Comparison of ENCODE assay signal across 11 cellular contexts in the genomic region with DNA sequence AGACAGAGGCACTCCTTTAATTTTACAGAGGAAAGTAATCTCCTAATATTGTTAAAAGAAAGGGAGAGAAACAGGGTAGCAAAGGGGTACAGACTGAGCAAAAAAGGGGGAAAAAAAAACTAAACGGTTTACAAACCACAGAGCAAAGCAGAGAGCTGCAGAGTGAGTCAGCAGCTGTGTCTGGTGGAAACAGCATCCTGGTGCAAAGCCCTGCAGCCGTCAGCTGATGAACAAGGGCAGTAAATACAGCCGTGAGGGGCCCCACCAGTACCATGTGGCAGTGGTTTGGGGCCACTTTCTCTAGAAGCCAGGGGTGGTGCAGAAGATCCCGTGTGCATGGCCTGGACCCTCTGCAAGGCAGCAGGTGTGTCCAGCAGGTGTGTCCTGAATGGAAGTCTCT.
A peak's percentile ranks its signal among the peaks of the same experiment; 100 is the strongest.
DNase-seq lines count a peak whose midpoint lies in the region; ATAC-seq and TF ChIP-seq lines count a peak whose summit lies in the region.
"Had no signal": no experiment of that assay in that cellular context is flagged by ENCODE, and none has a peak within 500 bp of the region (broad histone marks: within the 10 kb centered on the region; RNA-seq: fewer than 3 reads in every experiment).

No MANE protein-coding gene starts in this region.

- in situ Hi-C loops in astrocyte of the spinal cord (cut with HindIII; ENCODE audit: low sequenced_read_pairs) = no loop called here

- H3K9me3 Mint-ChIP-seq in activated CD4-positive, alpha-beta T cell treated with anti-CD3 and anti-CD28 coated beads, Interleukin-2, amount 10 ng/mL, durations not matched to agents 7 days and 5 days = no peaks in the 10 kb centered on the region
- no peaks in the 10 kb centered on the region for H3K9me3 Mint-ChIP-seq in stimulated activated effector memory CD8-positive, alpha-beta T cell treated with anti-CD3 and anti-CD28 coated beads, Interleukin-12 subunit alpha, Interleukin-12 subunit beta, amount 100 ng/mL, for 72 hours
- H3K9me3 Mint-ChIP-seq: nephron had no signal

- H3K36me3 Mint-ChIP-seq in activated CD4-positive, alpha-beta T cell treated with anti-CD3 and anti-CD28 coated beads, Interleukin-2, amount 10 ng/mL, durations not matched to agents 7 days and 5 days (ENCODE audit: low read depth) = no peaks in the 10 kb centered on the region
- no peaks in the 10 kb centered on the region for H3K36me3 Mint-ChIP-seq in stimulated activated effector memory CD8-positive, alpha-beta T cell treated with anti-CD3 and anti-CD28 coated beads, Interleukin-12 subunit alpha, Interleukin-12 subunit beta, amount 100 ng/mL, for 72 hours

- peaks cover 15% of the 10 kb centered on the region for H3K27me3 Mint-ChIP-seq in activated CD4-positive, alpha-beta T cell treated with anti-CD3 and anti-CD28 coated beads, Interleukin-2, amount 10 ng/mL, durations not matched to agents 7 days and 5 days

- no peak overlapping the region for H3K4me3 ChIP-seq in astrocyte of the spinal cord (ENCODE audit: low read depth, low read length)

- POLR2A ChIA-PET in activated CD4-positive, alpha-beta T cell treated with anti-CD3 and anti-CD28 coated beads, Interleukin-2, amount 10 ng/mL, durations not matched to agents 7 days and 5 days (lab: Charles Lee) = interaction anchor here (0.5 to 0.6 kb wide), 3 partner anchors 134 to 856 kb away, joined by 3 to 4 read pairs (median 3); no protein-coding TSS in a partner anchor

- H3K4me3 Mint-ChIP-seq in activated CD4-positive, alpha-beta T cell treated with anti-CD3 and anti-CD28 coated beads, Interleukin-2, amount 10 ng/mL, durations not matched to agents 7 days and 5 days = no peak overlapping the region
- H3K4me3 Mint-ChIP-seq in stimulated activated effector memory CD8-positive, alpha-beta T cell treated with anti-CD3 and anti-CD28 coated beads, Interleukin-12 subunit alpha, Interleukin-12 subunit beta, amount 100 ng/mL, for 72 hours = no peak overlapping the region
- H3K4me3 Mint-ChIP-seq: nephron had no signal

- no peak overlapping the region for H3K27ac Mint-ChIP-seq in activated CD4-positive, alpha-beta T cell treated with anti-CD3 and anti-CD28 coated beads, Interleukin-2, amount 10 ng/mL, durations not matched to agents 7 days and 5 days
- no peak overlapping the region for H3K27ac Mint-ChIP-seq in stimulated activated effector memory CD8-positive, alpha-beta T cell treated with anti-CD3 and anti-CD28 coated beads, Interleukin-12 subunit alpha, Interleukin-12 subunit beta, amount 100 ng/mL, for 72 hours
- H3K27ac Mint-ChIP-seq: nephron had no signal

- peaks cover 10% of the 10 kb centered on the region for H3K4me1 Mint-ChIP-seq in activated CD4-positive, alpha-beta T cell treated with anti-CD3 and anti-CD28 coated beads, Interleukin-2, amount 10 ng/mL, durations not matched to agents 7 days and 5 days
- H3K4me1 Mint-ChIP-seq in stimulated activated effector memory CD8-positive, alpha-beta T cell treated with anti-CD3 and anti-CD28 coated beads, Interleukin-12 subunit alpha, Interleukin-12 subunit beta, amount 100 ng/mL, for 72 hours = no peaks in the 10 kb centered on the region

- DNase-seq in activated CD4-positive, alpha-beta T cell treated with anti-CD3 and anti-CD28 coated beads, Interleukin-2, amount 10 ng/mL, durations not matched to agents 7 days and 5 days = peak; percentile 12
- DNase-seq in activated CD4-positive, alpha-beta T cell treated with anti-CD3 and anti-CD28 coated beads for 4 hours = no peak
- DNase-seq in NOMO-1 treated with dmso at 0.1 percent for 144 hours (lab: John Stamatoyannopoulos, UW; ENCODE audit: unreplicated experiment) (peak; percentile 58), astrocyte of the spinal cord (ENCODE audit: low read depth, low spot score) (peak; percentile 12)
- DNase-seq in stimulated activated effector memory CD8-positive, alpha-beta T cell treated with anti-CD3 and anti-CD28 coated beads, Interleukin-12 subunit alpha, Interleukin-12 subunit beta, amount 100 ng/mL, for 72 hours (ENCODE audit: low spot score in 2 of 2) = no peak
- no peak for DNase-seq in activated CD4-positive, alpha-beta T cell treated with anti-CD3 and anti-CD28 coated beads, Interleukin-2, amount 50 U/mL, for 1 hour
- DNase-seq: activated CD8-positive, alpha-beta memory T cell treated with anti-CD3 and anti-CD28 coated beads, Interleukin-2, amount 50 U/mL, for 48 hours had no signal

- CTCF ChIA-PET in activated CD4-positive, alpha-beta T cell treated with anti-CD3 and anti-CD28 coated beads, Interleukin-2, amount 10 ng/mL, durations not matched to agents 7 days and 5 days (lab: Charles Lee) = no interaction called here

- peak; percentile 11 for ATAC-seq in stimulated activated effector memory CD8-positive, alpha-beta T cell treated with anti-CD3 and anti-CD28 coated beads, Interleukin-12 subunit alpha, Interleukin-12 subunit beta, amount 100 ng/mL, for 72 hours
- ATAC-seq in HG02973 (IDR thresholded peaks at IDR 0.05; ENCODE audit: unreplicated experiment) = no peak
- no peak for ATAC-seq in GM19467 (IDR thresholded peaks at IDR 0.05; ENCODE audit: unreplicated experiment)
- ATAC-seq: HepG2 had no signal

- no peak for TF ChIP-seq CTCF in astrocyte of the spinal cord (IDR thresholded peaks at IDR 0.05; ENCODE audit: low read depth, low read length)

Comparison
In these comparisons a context has a peak if more than half of its experiments do, and no peak if none do; other contexts are left out.
1. DNase-seq: peak in activated CD4-positive, alpha-beta T cell treated with anti-CD3 and anti-CD28 coated beads, Interleukin-2, amount 10 ng/mL, durations not matched to agents 7 days and 5 days (single experiment), NOMO-1 treated with dmso at 0.1 percent for 144 hours (single experiment) and astrocyte of the spinal cord (single experiment); none in activated CD4-positive, alpha-beta T cell treated with anti-CD3 and anti-CD28 coated beads for 4 hours (0 of 2), stimulated activated effector memory CD8-positive, alpha-beta T cell treated with anti-CD3 and anti-CD28 coated beads, Interleukin-12 subunit alpha, Interleukin-12 subunit beta, amount 100 ng/mL, for 72 hours (0 of 2) and activated CD4-positive, alpha-beta T cell treated with anti-CD3 and anti-CD28 coated beads, Interleukin-2, amount 50 U/mL, for 1 hour (single experiment).